30 cellular contexts compared by ENCODE assay signal in the genomic region with DNA sequence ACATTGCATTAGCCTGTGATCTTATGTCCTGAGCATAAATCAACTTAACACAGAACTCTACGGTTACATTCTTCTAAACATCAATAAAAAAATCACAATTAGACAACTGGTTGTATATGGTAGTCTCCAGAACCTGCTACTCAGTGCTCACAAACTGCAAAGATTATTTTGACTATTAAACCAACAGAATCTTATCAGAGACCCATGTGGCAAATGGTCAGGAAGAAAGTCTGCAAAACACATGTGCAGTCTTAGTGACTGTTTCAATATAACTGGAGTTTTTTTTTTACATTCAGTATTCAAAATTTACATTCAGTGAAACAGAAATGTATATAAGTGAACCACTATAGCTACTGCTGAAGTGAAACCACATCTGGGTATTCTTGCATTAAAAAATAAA. TPM values are rescaled to one million over a fixed set of nuclear protein-coding genes. Genes with fewer than 3 reads are reported as not detected.
"Had no signal": no experiment of that assay in that cellular context is flagged by ENCODE, and none has a peak within 500 bp of the region (broad histone marks: within the 10 kb centered on the region; RNA-seq: fewer than 3 reads in every experiment).

No MANE protein-coding gene starts in this region.

- DNase-seq: activated B cell treated with CpG ODN at 0.5 μM for 24 hours; activated CD4-positive, alpha-beta T cell treated with anti-CD3 and anti-CD28 coated beads for 48 hours; activated CD4-positive, alpha-beta T cell treated with anti-CD3 and anti-CD28 coated beads, Interleukin-2, amount 50 U/mL, for 1 hour; activated CD4-positive, alpha-beta T cell treated with anti-CD3 and anti-CD28 coated beads, Interleukin-2, amount 50 U/mL, for 48 hours; activated CD8-positive, alpha-beta memory T cell treated with anti-CD3 and anti-CD28 coated beads for 24 hours; activated CD8-positive, alpha-beta T cell treated with anti-CD3 and anti-CD28 coated beads for 36 hours; activated effector memory CD4-positive, alpha-beta T cell treated with Interleukin-2 at 50 U/mL for 16 hours; activated gamma-delta T cell treated with Interleukin-2 at 50 U/mL for 16 hours; activated naive CD4-positive, alpha-beta T cell treated with anti-CD3 and anti-CD28 coated beads, Interleukin-2, amount 50 U/mL, for 16 hours; activated naive CD4-positive, alpha-beta T cell treated with Interleukin-2 at 50 U/mL for 16 hours; activated T-cell treated with anti-CD3 and anti-CD28 coated beads, Interleukin-2, amount 50 U/mL, for 4 hours; amniotic stem cell; anterior cingulate cortex; brain microvascular endothelial cell; dorsolateral prefrontal cortex; effector memory CD4-positive, alpha-beta T cell; endodermal cell; foreskin fibroblast; T-helper 1 cell; T-helper 17 cell; T1000; WERI-Rb-1 had no signal

- H3K36me3 Mint-ChIP-seq: activated naive CD8-positive, alpha-beta T cell had no signal

- H3K36me3 ChIP-seq: brain microvascular endothelial cell, WERI-Rb-1 had no signal

- H3K27ac ChIP-seq: brain microvascular endothelial cell, coronary artery, dorsolateral prefrontal cortex, WERI-Rb-1 had no signal

- H3K27me3 ChIP-seq: brain microvascular endothelial cell had no signal

- ATAC-seq: activated CD4-positive, CD25-positive, alpha-beta regulatory T cell treated with anti-CD3 and anti-CD28 coated beads, Interleukin-2, amount 50 U/mL, for 24 hours; activated CD8-positive, alpha-beta T cell treated with anti-CD3 and anti-CD28 coated beads for 36 hours; activated T-cell treated with anti-CD3 and anti-CD28 coated beads, Interleukin-2, amount 50 U/mL, for 4 hours; activated T-helper 17 cell treated with anti-CD3 and anti-CD28 coated beads, Interleukin-2, amount 50 U/mL, for 72 hours; esophagus mucosa; T-helper 17 cell had no signal

- H3K9me3 Mint-ChIP-seq: activated B cell treated with CpG ODN at 0.5 μM for 24 hours; activated CD8-positive, alpha-beta T cell treated with anti-CD3 and anti-CD28 coated beads for 36 hours; activated T-cell treated with anti-CD3 and anti-CD28 coated beads, Interleukin-2, amount 50 U/mL, for 4 hours; activated T-helper 17 cell treated with anti-CD3 and anti-CD28 coated beads, Interleukin-2, amount 50 U/mL, for 72 hours; central memory CD8-positive, alpha-beta T cell; dendritic cell treated with granulocyte-macrophage colony-stimulating factor and Interleukin-4, amounts not matched to agents 40 ng/mL and 50 ng/mL, for 4 days; endodermal cell; T-helper 2 cell treated with Interferon-gamma antibody and Interleukin-4, amounts not matched to agents 5 μg/mL and 100 μg/mL, for 36 hours had no signal

- H3K4me1 Mint-ChIP-seq: activated B cell treated with CpG ODN at 0.5 μM for 24 hours; activated T-helper 17 cell treated with anti-CD3 and anti-CD28 coated beads, Interleukin-2, amount 50 U/mL, for 72 hours; central memory CD8-positive, alpha-beta T cell; T-helper 17 cell had no signal

- H3K4me3 Mint-ChIP-seq: activated B cell treated with CpG ODN at 0.5 μM for 24 hours; activated CD8-positive, alpha-beta T cell treated with anti-CD3 and anti-CD28 coated beads for 36 hours; activated naive CD8-positive, alpha-beta T cell; activated T-cell treated with anti-CD3 and anti-CD28 coated beads, Interleukin-2, amount 50 U/mL, for 4 hours; activated T-helper 17 cell treated with anti-CD3 and anti-CD28 coated beads, Interleukin-2, amount 50 U/mL, for 72 hours; central memory CD8-positive, alpha-beta T cell; dendritic cell treated with granulocyte-macrophage colony-stimulating factor and Interleukin-4, amounts not matched to agents 40 ng/mL and 50 ng/mL, for 4 days; endodermal cell; T-helper 2 cell treated with Interferon-gamma antibody and Interleukin-4, amounts not matched to agents 5 μg/mL and 100 μg/mL, for 36 hours had no signal

- H3K4me3 ChIP-seq: coronary artery, dorsolateral prefrontal cortex had no signal

- H3K27ac Mint-ChIP-seq: activated B cell treated with CpG ODN at 0.5 μM for 24 hours; activated CD8-positive, alpha-beta T cell treated with anti-CD3 and anti-CD28 coated beads for 36 hours; activated naive CD8-positive, alpha-beta T cell; activated T-helper 17 cell treated with anti-CD3 and anti-CD28 coated beads, Interleukin-2, amount 50 U/mL, for 72 hours; dendritic cell treated with granulocyte-macrophage colony-stimulating factor and Interleukin-4, amounts not matched to agents 40 ng/mL and 50 ng/mL, for 4 days; endodermal cell; T-helper 17 cell; T-helper 2 cell treated with Interferon-gamma antibody and Interleukin-4, amounts not matched to agents 5 μg/mL and 100 μg/mL, for 36 hours had no signal

RNA-seq across cellular contexts. Expression of gene PYGO1, which starts 27.3 kb away (rescaled TPM):
- total RNA-seq: activated CD8-positive, alpha-beta T cell treated with anti-CD3 and anti-CD28 coated beads for 36 hours; activated T-helper 17 cell treated with anti-CD3 and anti-CD28 coated beads, Interleukin-2, amount 50 U/mL, for 72 hours; T-helper 17 cell had no signal
